ENCODE assay signal across 21 cellular contexts in genomic region chr3:179355996-179356395, GRCh38.
"Had no signal": no experiment of that assay in that cellular context is flagged by ENCODE, and none has a peak within 500 bp of the region (broad histone marks: within the 10 kb centered on the region; RNA-seq: fewer than 3 reads in every experiment).

No MANE protein-coding gene starts in this region.

- H3K4me1 ChIP-seq: breast epithelium, pancreas, psoas muscle, testis, uterus had no signal

- H3K4me3 ChIP-seq: breast epithelium, coronary artery, heart right ventricle, pancreas, psoas muscle, right atrium auricular region, spleen, testis, uterus had no signal

- ATAC-seq: activated naive CD4-positive, alpha-beta T cell treated with anti-CD3 and anti-CD28 coated beads, Interleukin-2, amount 50 U/mL, for 72 hours; activated T-cell treated with anti-CD3 and anti-CD28 coated beads, Interleukin-2, amount 50 U/mL, for 72 hours; heart right ventricle; left cardiac atrium; pancreas; psoas muscle had no signal

- H3K9me3 ChIP-seq: breast epithelium, heart right ventricle, pancreas, psoas muscle, right atrium auricular region, spleen, testis, uterus had no signal

- H3K27me3 ChIP-seq: breast epithelium, heart right ventricle, pancreas, right atrium auricular region, spleen, testis, uterus had no signal

- H3K27me3 Mint-ChIP-seq: activated B cell treated with CpG ODN at 0.5 μM for 24 hours had no signal

- DNase-seq: activated B cell treated with CpG ODN at 0.5 μM for 24 hours; activated CD4-positive, alpha-beta T cell treated with anti-CD3 and anti-CD28 coated beads for 4 hours; activated CD8-positive, alpha-beta memory T cell treated with anti-CD3 and anti-CD28 coated beads, Interleukin-2, amount 50 U/mL, for 48 hours; activated gamma-delta T cell treated with Interleukin-2 at 50 U/mL for 16 hours; activated T-cell treated with anti-CD3 and anti-CD28 coated beads, Interleukin-2, amount 50 U/mL, for 72 hours; heart right ventricle; islet precursor cell; left cardiac atrium; nephron progenitor cell; pancreas; psoas muscle; spleen; stimulated activated CD4-positive, alpha-beta T cell treated with anti-CD3 and anti-CD28 coated beads, Interleukin-4, amount 100 ng/mL, for 4 hours; testis; trophoblast cell; uterus had no signal

- H3K4me3 Mint-ChIP-seq: activated B cell treated with CpG ODN at 0.5 μM for 24 hours; activated T-cell treated with anti-CD3 and anti-CD28 coated beads, Interleukin-2, amount 50 U/mL, for 72 hours; nephron progenitor cell; T-helper 1 cell treated with Interleukin-12 subunit alpha and Interleukin-12 subunit beta and Interleukin-4 antibody, amounts not matched to agents 30 μg/mL and 1 μg/mL, for 36 hours had no signal

- H3K27ac Mint-ChIP-seq: nephron progenitor cell; T-helper 1 cell treated with Interleukin-12 subunit alpha and Interleukin-12 subunit beta and Interleukin-4 antibody, amounts not matched to agents 30 μg/mL and 1 μg/mL, for 36 hours had no signal

- H3K27ac ChIP-seq: breast epithelium, coronary artery, heart right ventricle, pancreas, psoas muscle, spleen, testis, uterus had no signal

- H3K9me3 Mint-ChIP-seq: activated B cell treated with CpG ODN at 0.5 μM for 24 hours; activated naive CD4-positive, alpha-beta T cell treated with anti-CD3 and anti-CD28 coated beads, Interleukin-2, amount 50 U/mL, for 72 hours; activated T-cell treated with anti-CD3 and anti-CD28 coated beads, Interleukin-2, amount 50 U/mL, for 72 hours; nephron progenitor cell; T-helper 1 cell treated with Interleukin-12 subunit alpha and Interleukin-12 subunit beta and Interleukin-4 antibody, amounts not matched to agents 30 μg/mL and 1 μg/mL, for 36 hours had no signal

- H3K4me1 Mint-ChIP-seq: nephron progenitor cell had no signal

- H3K36me3 ChIP-seq: uterus had no signal
